ENCODE assay signal across 8 cellular contexts in the genomic region with DNA sequence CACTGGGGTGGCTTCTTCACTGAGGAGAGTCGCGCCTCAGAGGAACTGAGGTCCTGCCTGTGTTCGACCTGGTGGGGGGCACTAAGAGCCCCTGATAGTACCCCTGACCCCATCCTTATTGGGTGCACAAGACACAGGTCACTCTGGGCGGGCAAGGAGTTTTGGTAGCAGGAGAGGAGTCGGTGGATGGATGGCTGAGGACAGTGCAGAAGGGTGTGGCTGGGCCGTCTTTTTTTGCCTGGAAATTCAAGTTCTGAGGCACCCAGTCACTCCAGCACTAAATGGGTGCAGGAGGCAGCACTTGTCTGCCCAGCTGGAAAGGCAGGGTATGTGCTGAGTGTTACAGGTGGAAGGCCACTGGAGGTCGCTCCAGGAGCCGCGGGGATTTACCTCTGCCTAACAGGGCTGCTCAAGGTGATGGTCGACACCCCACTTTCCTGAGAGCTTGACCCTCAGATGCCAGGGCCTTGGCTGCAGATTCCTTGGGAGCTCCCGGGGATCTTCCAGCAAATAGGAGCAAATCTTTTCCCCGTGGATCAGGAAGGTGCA. TPM values are rescaled to one million over a fixed set of nuclear protein-coding genes. Genes with fewer than 3 reads are reported as not detected.
A peak's percentile ranks its signal among the peaks of the same experiment; 100 is the strongest.
DNase-seq lines count a peak whose midpoint lies in the region; ATAC-seq and TF ChIP-seq lines count a peak whose summit lies in the region.

No MANE protein-coding gene starts in this region.

- TF ChIP-seq CTCF in AG04450 (IDR thresholded peaks at IDR 0.05; ENCODE audit: low read depth, low read length) (no peak), cardiac fibroblast (IDR thresholded peaks at IDR 0.05; ENCODE audit: low read depth, low read length) (no peak)

- no peak for DNase-seq in AG04450 (ENCODE audit: low read depth, low spot score)
- DNase-seq in Jurkat, Clone E6-1 (ENCODE audit: low read depth, low spot score) = no peak
- DNase-seq in cardiac fibroblast (ENCODE audit: low read depth in 2 of 2) = no peak
- DNase-seq in GM03348 (ENCODE audit: low spot score) = no peak
- DNase-seq in activated CD4-positive, alpha-beta T cell treated with anti-CD3 and anti-CD28 coated beads, Interleukin-2, amount 50 U/mL, for 48 hours = no peak
- no peak for DNase-seq in stimulated activated naive CD4-positive, alpha-beta T cell treated with Interleukin-2 at 50 U/mL for 16 hours (lab: John Stamatoyannopoulos, UW)

- CTCF ChIA-PET in AG04450 (lab: Charles Lee) = interaction anchor here (1.1 to 3.8 kb wide), 3 partner anchors 9 to 24 kb away, joined by 3 to 29 read pairs (median 4); partner anchors contain the start of gene CD81

- POLR2A ChIA-PET in AG04450 (lab: Yijun Ruan, JAX) = interaction anchor here (0.7 to 3.3 kb wide), 2 partner anchors 19 to 23 kb away, joined by 4 to 33 read pairs; no protein-coding TSS in a partner anchor

- H3K36me3 ChIP-seq in muscle layer of duodenum (ENCODE audit: control insufficient read depth in 1 of 2, insufficient read depth in 2 of 2, low read length in 2 of 2) = peaks cover 8 to 33% of the 10 kb centered on the region in 2 donors

- no peak for ATAC-seq in HG03520 (IDR thresholded peaks at IDR 0.05; ENCODE audit: unreplicated experiment)

- H3K27me3 ChIP-seq in AG04450 (ENCODE audit: control insufficient read depth, insufficient read depth, low read length) (no peaks in the 10 kb centered on the region), muscle layer of duodenum (ENCODE audit: low read depth, low read length) (no peaks in the 10 kb centered on the region)

- H3K27ac ChIP-seq in AG04450 (ENCODE audit: low read depth, low read length) (peak overlapping the region; percentile 78), muscle layer of duodenum (ENCODE audit: low read length) (peak overlapping the region; percentile 92)

- H3K4me3 ChIP-seq in AG04450 (ENCODE audit: low read depth, low read length) (peak overlapping the region; percentile 91), cardiac fibroblast (replicated peaks in 1 of 2; ENCODE audit: low read depth in 2 of 2, low read length in 2 of 2) (peak overlapping the region; percentile 99 to 100), muscle layer of duodenum (ENCODE audit: low read depth in 1 of 2, low read length in 2 of 2) (peak overlapping the region; percentile 95 to 98)
- H3K4me3 ChIP-seq in Jurkat, Clone E6-1 (ENCODE audit: low read length) = peak overlapping the region; percentile 98

- peaks cover 20 to 31% of the 10 kb centered on the region in 2 donors for H3K4me1 ChIP-seq in muscle layer of duodenum (ENCODE audit: control insufficient read depth in 1 of 2, insufficient read depth in 2 of 2, low read length in 2 of 2)

- H3K9me3 ChIP-seq in AG04450 (ENCODE audit: control insufficient read depth, insufficient read depth, low read length) (peaks cover 4% of the 10 kb centered on the region; the same call in 1 of the 2 replicates), muscle layer of duodenum (ENCODE audit: control insufficient read depth in 1 of 2, low read length in 2 of 2) (no peaks in the 10 kb centered on the region)

RNA-seq across cellular contexts. Expression of gene TSSC4, which starts 1.0 kb away (rescaled TPM):
- polyA plus RNA-seq in AG04450 (2011; rRNA removed) = 13.3 and 19.2 TPM in 2 replicates
- polyA minus RNA-seq in AG04450 (2011; rRNA and poly(A)+ RNA removed) = 10.3 and 15.1 TPM in 2 replicates
- polyA plus RNA-seq in Jurkat, Clone E6-1 (2012; ENCODE audit: insufficient read depth, insufficient read length) = 50.0 TPM

RNA-seq across cellular contexts. Expression of gene CD81, which starts 24.4 kb away (rescaled TPM):
- 260 and 359 TPM in 2 replicates for polyA plus RNA-seq in AG04450 (2011; rRNA removed)
- 392 and 552 TPM in 2 replicates for polyA minus RNA-seq in AG04450 (2011; rRNA and poly(A)+ RNA removed)
- 271 TPM for polyA plus RNA-seq in Jurkat, Clone E6-1 (2012; ENCODE audit: insufficient read depth, insufficient read length)

RNA-seq across cellular contexts. Expression of gene TRPM5, which starts 42.8 kb away (rescaled TPM):
- polyA plus RNA-seq in AG04450 (2011; rRNA removed) = not detected in 2 replicates
- not detected in 2 replicates for polyA minus RNA-seq in AG04450 (2011; rRNA and poly(A)+ RNA removed)
- polyA plus RNA-seq in Jurkat, Clone E6-1 (2012; ENCODE audit: insufficient read depth, insufficient read length) = 0.39 TPM

RNA-seq across cellular contexts. Expression of gene KCNQ1, which starts 43.3 kb away (rescaled TPM):
- polyA plus RNA-seq in AG04450 (2011; rRNA removed) = not detected in 2 replicates
- not detected in 2 replicates for polyA minus RNA-seq in AG04450 (2011; rRNA and poly(A)+ RNA removed)
- not detected for polyA plus RNA-seq in Jurkat, Clone E6-1 (2012; ENCODE audit: insufficient read depth, insufficient read length)
